Comparison of ENCODE assay signal across 1 cellular context in genomic region chr11:75214411-75214821, GRCh38.
A peak's percentile ranks its signal among the peaks of the same experiment; 100 is the strongest.
TF ChIP-seq lines count a peak whose summit lies in the region.

No MANE protein-coding gene starts in this region.

TF ChIP-seq in WTC11, 78 proteins besides CTCF, POLR2A, EP300 and RAD21 (continued from another document and continues in another):
- TF ChIP-seq AFF4 (CRISPR knock-in tag; IDR thresholded peaks at IDR 0.05; ENCODE audit: borderline replicate concordance): peak; percentile 40; the same call in 1 of the 2 replicates
- peak; percentile 92 for TF ChIP-seq JUN (CRISPR knock-in tag; IDR thresholded peaks at IDR 0.05)
- TF ChIP-seq E2F1 (CRISPR knock-in tag; IDR thresholded peaks at IDR 0.05): peak; percentile 78; the same call in 1 of the 2 replicates
- no peak for TF ChIP-seq USF2 (CRISPR knock-in tag; IDR thresholded peaks at IDR 0.05)
- no peak; the same call in 1 of the 2 replicates for TF ChIP-seq NFYB (CRISPR knock-in tag; conservative IDR thresholded peaks at IDR 0.05; ENCODE audit: low read depth)
- TF ChIP-seq ZMAT4 (CRISPR knock-in tag; IDR thresholded peaks at IDR 0.05): no peak
- peak; percentile 89 for TF ChIP-seq FOXP4 (CRISPR knock-in tag; IDR thresholded peaks at IDR 0.05)
- TF ChIP-seq ATF1 (CRISPR knock-in tag; IDR thresholded peaks at IDR 0.05): no peak
- no peak for TF ChIP-seq JAZF1 (CRISPR knock-in tag; IDR thresholded peaks at IDR 0.05)
- no peak for TF ChIP-seq ZSCAN18 (CRISPR knock-in tag; IDR thresholded peaks at IDR 0.05)
- TF ChIP-seq ZNF121 (CRISPR knock-in tag; IDR thresholded peaks at IDR 0.05): no peak
- TF ChIP-seq HMGA2 (CRISPR knock-in tag; IDR thresholded peaks at IDR 0.05): no peak
- no peak; the same call in 1 of the 2 replicates for TF ChIP-seq ATF2 (CRISPR knock-in tag; IDR thresholded peaks at IDR 0.05; ENCODE audit: borderline replicate concordance, low read depth)
- no peak for TF ChIP-seq MYBL2 (CRISPR knock-in tag; IDR thresholded peaks at IDR 0.05)
- no peak for TF ChIP-seq HMGXB4 (CRISPR knock-in tag; IDR thresholded peaks at IDR 0.05)
- TF ChIP-seq SP1 (CRISPR knock-in tag; conservative IDR thresholded peaks at IDR 0.05): 0 out of 2 replicates have a peak, but pooled peaks have one; percentile 43
- peak; percentile 40; the same call in 1 of the 2 replicates for TF ChIP-seq NFE2L1 (CRISPR knock-in tag; IDR thresholded peaks at IDR 0.05)
- no peak for TF ChIP-seq ZNF138 (CRISPR knock-in tag; conservative IDR thresholded peaks at IDR 0.05)
- TF ChIP-seq ATF6 (CRISPR knock-in tag; IDR thresholded peaks at IDR 0.05): no peak
- no peak for TF ChIP-seq ZNF396 (CRISPR knock-in tag; IDR thresholded peaks at IDR 0.05; ENCODE audit: borderline replicate concordance)
- TF ChIP-seq E2F4 (CRISPR knock-in tag; IDR thresholded peaks at IDR 0.05; ENCODE audit: borderline replicate concordance, low read depth): no peak
- no peak for TF ChIP-seq ZNF416 (CRISPR knock-in tag; IDR thresholded peaks at IDR 0.05)
- peak; percentile 70; the same call in 1 of the 2 replicates for TF ChIP-seq CREM (CRISPR knock-in tag; IDR thresholded peaks at IDR 0.05)
- TF ChIP-seq SMAD3 (CRISPR knock-in tag; IDR thresholded peaks at IDR 0.05; ENCODE audit: borderline replicate concordance): peak; percentile 97; the same call in 1 of the 2 replicates
- TF ChIP-seq TP53 (CRISPR knock-in tag; IDR thresholded peaks at IDR 0.05): peak; percentile 82; the same call in 1 of the 2 replicates
- no peak for TF ChIP-seq ZNF263 (CRISPR knock-in tag; IDR thresholded peaks at IDR 0.05; ENCODE audit: low read depth)
- TF ChIP-seq NR1H2 (CRISPR knock-in tag; IDR thresholded peaks at IDR 0.05): no peak
- TF ChIP-seq GRHL2 (CRISPR knock-in tag; IDR thresholded peaks at IDR 0.05; ENCODE audit: insufficient replicate concordance, severe bottlenecking): no peak
- TF ChIP-seq TEAD4 (CRISPR knock-in tag; IDR thresholded peaks at IDR 0.05): peak; percentile 74; the same call in 1 of the 2 replicates
- 0 out of 2 replicates have a peak, but pooled peaks have one; percentile 72 for TF ChIP-seq CREB1 (CRISPR knock-in tag; IDR thresholded peaks at IDR 0.05)
- TF ChIP-seq SOX15 (CRISPR knock-in tag; IDR thresholded peaks at IDR 0.05): no peak
- no peak; the same call in none of the 2 replicates for TF ChIP-seq MAX (CRISPR knock-in tag; IDR thresholded peaks at IDR 0.05)
- TF ChIP-seq SMAD4 (CRISPR knock-in tag; IDR thresholded peaks at IDR 0.05): peak; percentile 89
- peak; percentile 95 for TF ChIP-seq TEAD1 (CRISPR knock-in tag; IDR thresholded peaks at IDR 0.05)
- TF ChIP-seq E2F5 (CRISPR knock-in tag; IDR thresholded peaks at IDR 0.05): 0 out of 2 replicates have a peak, but pooled peaks have one; percentile 51
- no peak for TF ChIP-seq ZNF317 (CRISPR knock-in tag; IDR thresholded peaks at IDR 0.05; ENCODE audit: borderline replicate concordance, low read depth)
- peak; percentile 70; the same call in 1 of the 2 replicates for TF ChIP-seq USF1 (CRISPR knock-in tag; IDR thresholded peaks at IDR 0.05)
- TF ChIP-seq RELA (CRISPR knock-in tag; IDR thresholded peaks at IDR 0.05; ENCODE audit: borderline replicate concordance): no peak
- TF ChIP-seq CBFB (CRISPR knock-in tag; IDR thresholded peaks at IDR 0.05; ENCODE audit: low read depth): 0 out of 2 replicates have a peak, but pooled peaks have one; percentile 60
- TF ChIP-seq ZNF232 (CRISPR knock-in tag; IDR thresholded peaks at IDR 0.05): peak; percentile 97
